8 cellular contexts compared by ENCODE assay signal in genomic region chr15:72155021-72155621, GRCh38. TPM values are rescaled to one million over a fixed set of nuclear protein-coding genes. Genes with fewer than 3 reads are reported as not detected.
DNase-seq lines count a peak whose midpoint lies in the region; ATAC-seq and TF ChIP-seq lines count a peak whose summit lies in the region.

No MANE protein-coding gene starts in this region.

- H3K9ac ChIP-seq in SK-N-SH, result no peak overlapping the region
- H3K9ac ChIP-seq in fibroblast of lung (ENCODE audit: insufficient read depth, low read length), result no peak overlapping the region

- in situ Hi-C loops in GM13977 (cut with MboI; ENCODE audit: low pct_unique_long_range_greater_than_20kb, low sequenced_read_pairs, unreplicated experiment), result no loop called here

- H3K36me3 Mint-ChIP-seq in activated CD4-positive, alpha-beta memory T cell treated with anti-CD3 and anti-CD28 coated beads, Interleukin-2, amount 10 ng/mL, durations not matched to agents 7 days and 5 days (ENCODE audit: low read depth), result no peaks in the 10 kb centered on the region
- H3K36me3 Mint-ChIP-seq in activated CD4-positive, alpha-beta memory T cell treated with anti-CD3 and anti-CD28 coated beads for 36 hours, result no peaks in the 10 kb centered on the region

- H3K79me2 ChIP-seq in SK-N-SH (ENCODE audit: insufficient read depth), result no peaks in the 10 kb centered on the region
- no peaks in the 10 kb centered on the region for H3K79me2 ChIP-seq in fibroblast of lung (ENCODE audit: control insufficient read depth, insufficient read depth, low read length)
- H3K79me2 ChIP-seq in osteoblast (ENCODE audit: insufficient read depth, low read length), result no peaks in the 10 kb centered on the region

- no peaks in the 10 kb centered on the region for H3F3A ChIP-seq in SK-N-SH (replicated peaks; ENCODE audit: insufficient read depth)

- TF ChIP-seq EP300 in SK-N-SH (IDR thresholded peaks at IDR 0.05; ENCODE audit: borderline replicate concordance in 1 of 2, low read depth in 1 of 2, low read length in 1 of 2), result no peak

- CTCF ChIA-PET in activated CD4-positive, alpha-beta memory T cell treated with anti-CD3 and anti-CD28 coated beads, Interleukin-2, amount 10 ng/mL, durations not matched to agents 7 days and 5 days (lab: Charles Lee), result interaction anchor here (1.0 to 3.0 kb wide), 5 partner anchors 12 to 412 kb away, joined by 4 to 36 read pairs (median 14); no protein-coding TSS in a partner anchor
- CTCF ChIA-PET in activated CD4-positive, alpha-beta memory T cell treated with anti-CD3 and anti-CD28 coated beads for 36 hours (lab: Charles Lee), result interaction anchor here (0.9 to 2.7 kb wide), 10 partner anchors 14 to 415 kb away, joined by 3 to 55 read pairs (median 8); no protein-coding TSS in a partner anchor
- CTCF ChIA-PET in SK-N-SH (lab: Yijun Ruan, JAX), result interaction anchor here (0.7 to 3.1 kb wide), 28 partner anchors 10 to 625 kb away, joined by 3 to 59 read pairs (median 6); partner anchors contain the start of gene NR2E3

- 0 out of 4 replicates have a peak overlapping the region, but pooled peaks of 1 of the 2 experiments have one; percentile 4 for H3K27ac ChIP-seq in SK-N-SH (ENCODE audit: low read depth in 2 of 2, low read length in 1 of 2)
- no peak overlapping the region for H3K27ac ChIP-seq in fibroblast of lung (ENCODE audit: insufficient read depth, low read length)
- H3K27ac ChIP-seq in osteoblast (ENCODE audit: low read depth, low read length), result no peak overlapping the region

- H3K4me1 Mint-ChIP-seq in activated CD4-positive, alpha-beta memory T cell treated with anti-CD3 and anti-CD28 coated beads, Interleukin-2, amount 10 ng/mL, durations not matched to agents 7 days and 5 days, result peaks cover 8% of the 10 kb centered on the region
- peaks cover 6% of the 10 kb centered on the region for H3K4me1 Mint-ChIP-seq in activated CD4-positive, alpha-beta memory T cell treated with anti-CD3 and anti-CD28 coated beads for 36 hours (ENCODE audit: low read depth)

- H3K9me3 Mint-ChIP-seq in activated CD4-positive, alpha-beta memory T cell treated with anti-CD3 and anti-CD28 coated beads, Interleukin-2, amount 10 ng/mL, durations not matched to agents 7 days and 5 days, result no peaks in the 10 kb centered on the region
- no peaks in the 10 kb centered on the region for H3K9me3 Mint-ChIP-seq in activated CD4-positive, alpha-beta memory T cell treated with anti-CD3 and anti-CD28 coated beads for 36 hours

- no peaks in the 10 kb centered on the region for H3K36me3 ChIP-seq in SK-N-SH (replicated peaks in 1 of 2; ENCODE audit: control insufficient read depth in 1 of 2, insufficient read depth in 2 of 2, low read length in 1 of 2)
- no peaks in the 10 kb centered on the region for H3K36me3 ChIP-seq in fibroblast of lung (ENCODE audit: control insufficient read depth, insufficient read depth, low read length)
- H3K36me3 ChIP-seq in osteoblast (ENCODE audit: insufficient read depth, low read length), result no peaks in the 10 kb centered on the region

- 44% methylated on average over 14 of the region's 14 CpGs for WGBS in SK-N-SH (ENCODE audit: low lambda C conversion rate)

- H3K4me3 Mint-ChIP-seq in activated CD4-positive, alpha-beta memory T cell treated with anti-CD3 and anti-CD28 coated beads, Interleukin-2, amount 10 ng/mL, durations not matched to agents 7 days and 5 days, result peak overlapping the region; percentile 61
- H3K4me3 Mint-ChIP-seq in activated CD4-positive, alpha-beta memory T cell treated with anti-CD3 and anti-CD28 coated beads for 36 hours, result no peak overlapping the region

- H3K4me1 ChIP-seq in SK-N-SH (ENCODE audit: control insufficient read depth in 1 of 2, insufficient read depth in 2 of 2, low read depth in 1 of 2, low read length in 1 of 2), result peaks cover 10% of the 10 kb centered on the region in 2 experiments; a peak in 1 of 4 replicates
- peaks cover 2% of the 10 kb centered on the region for H3K4me1 ChIP-seq in fibroblast of lung (ENCODE audit: control insufficient read depth, extremely low read depth, insufficient read depth, low read length)
- H3K4me1 ChIP-seq in osteoblast (ENCODE audit: insufficient read depth, low read length), result peaks cover 9% of the 10 kb centered on the region

- intact Hi-C loops in activated CD4-positive, alpha-beta memory T cell treated with anti-CD3 and anti-CD28 coated beads for 36 hours (cut with micrococcal nuclease), result no loop called here

- no peaks in the 10 kb centered on the region for H3K27me3 ChIP-seq in SK-N-SH (ENCODE audit: insufficient read depth)
- no peaks in the 10 kb centered on the region for H3K27me3 ChIP-seq in fibroblast of lung (ENCODE audit: control insufficient read depth, insufficient read depth, low read length)
- H3K27me3 ChIP-seq in osteoblast (ENCODE audit: insufficient read depth, low read length), result no peaks in the 10 kb centered on the region

- H3K4me3 ChIP-seq in SK-N-SH (ENCODE audit: low read depth in 2 of 2, low read length in 1 of 2), result peak overlapping the region; percentile 47 to 63; a peak in 3 of 4 replicates
- peak overlapping the region in 3 of 4 experiments; percentile 49 to 77 (median 60) for H3K4me3 ChIP-seq in fibroblast of lung (replicated peaks in 1 of 4; ENCODE audit: control extremely low read depth in 1 of 4, insufficient read depth in 1 of 4, low read depth in 3 of 4, low read length in 4 of 4)
- H3K4me3 ChIP-seq in osteoblast (ENCODE audit: insufficient read depth, low read length), result peak overlapping the region; percentile 78

- POLR2A ChIA-PET in activated CD4-positive, alpha-beta memory T cell treated with anti-CD3 and anti-CD28 coated beads, Interleukin-2, amount 10 ng/mL, durations not matched to agents 7 days and 5 days (lab: Charles Lee), result no interaction called here
- POLR2A ChIA-PET in activated CD4-positive, alpha-beta memory T cell treated with anti-CD3 and anti-CD28 coated beads for 36 hours (lab: Charles Lee), result no interaction called here
- POLR2A ChIA-PET in SK-N-SH (lab: Yijun Ruan, JAX), result no interaction called here

- H3K9me2 ChIP-seq in SK-N-SH, result no peaks in the 10 kb centered on the region

- H3K9me3 ChIP-seq in SK-N-SH (no peaks in the 10 kb centered on the region), fibroblast of lung (ENCODE audit: control insufficient read depth, insufficient read depth, low read depth, low read length) (no peaks in the 10 kb centered on the region), osteoblast (ENCODE audit: low read depth, low read length) (no peaks in the 10 kb centered on the region)

- H4K20me1 ChIP-seq in SK-N-SH (ENCODE audit: insufficient read depth) (no peaks in the 10 kb centered on the region), fibroblast of lung (ENCODE audit: control insufficient read depth, extremely low read depth, insufficient read depth, low read length) (no peaks in the 10 kb centered on the region), osteoblast (ENCODE audit: insufficient read depth, low read length) (no peaks in the 10 kb centered on the region)

- peak overlapping the region; percentile 95 for H3K4me2 ChIP-seq in SK-N-SH
- H3K4me2 ChIP-seq in fibroblast of lung (ENCODE audit: extremely low read depth, insufficient read depth, low read length), result peak overlapping the region; percentile 86
- H3K4me2 ChIP-seq in osteoblast (ENCODE audit: insufficient read depth, low read length), result peak overlapping the region; percentile 83

- TF ChIP-seq CTCF in SK-N-SH (IDR thresholded peaks at IDR 0.05) (no peak), fibroblast of lung (conservative IDR thresholded peaks at IDR 0.05 in 1 of 2, IDR thresholded peaks at IDR 0.05 in 1 of 2; ENCODE audit: low read depth in 1 of 2, low read length in 2 of 2) (no peak), osteoblast (IDR thresholded peaks at IDR 0.05; ENCODE audit: extremely low read depth, low read depth, low read length) (no peak), GM13977 (IDR thresholded peaks at IDR 0.05; ENCODE audit: extremely low read depth, insufficient read depth, missing control alignments) (no peak)

- no peak overlapping the region for H3K27ac Mint-ChIP-seq in activated CD4-positive, alpha-beta memory T cell treated with anti-CD3 and anti-CD28 coated beads, Interleukin-2, amount 10 ng/mL, durations not matched to agents 7 days and 5 days
- no peak overlapping the region for H3K27ac Mint-ChIP-seq in activated CD4-positive, alpha-beta memory T cell treated with anti-CD3 and anti-CD28 coated beads for 36 hours

- no peak for ATAC-seq in GM21528 (IDR thresholded peaks at IDR 0.05; ENCODE audit: low FRiP score, unreplicated experiment)
- ATAC-seq in GM21825 (IDR thresholded peaks at IDR 0.05; ENCODE audit: unreplicated experiment), result no peak

- H3K27me3 Mint-ChIP-seq in activated CD4-positive, alpha-beta memory T cell treated with anti-CD3 and anti-CD28 coated beads, Interleukin-2, amount 10 ng/mL, durations not matched to agents 7 days and 5 days, result peaks cover 4% of the 10 kb centered on the region
- no peaks in the 10 kb centered on the region for H3K27me3 Mint-ChIP-seq in activated CD4-positive, alpha-beta memory T cell treated with anti-CD3 and anti-CD28 coated beads for 36 hours

- DNase-seq in activated CD4-positive, alpha-beta memory T cell treated with anti-CD3 and anti-CD28 coated beads, Interleukin-2, amount 10 ng/mL, durations not matched to agents 7 days and 5 days, result no peak
- DNase-seq in activated CD4-positive, alpha-beta memory T cell treated with anti-CD3 and anti-CD28 coated beads for 36 hours, result no peak
- DNase-seq in SK-N-SH, result peak; percentile 45
- peak in 1 of 2 donors; percentile 42 for DNase-seq in fibroblast of lung (ENCODE audit: low read depth in 2 of 2)
- DNase-seq in osteoblast (ENCODE audit: insufficient read length, low spot score, missing footprints), result peak; percentile 36
- DNase-seq in GM13977 (ENCODE audit: low spot score), result no peak

- H2AFZ ChIP-seq in SK-N-SH (ENCODE audit: low read depth) (peak overlapping the region; percentile 95), fibroblast of lung (ENCODE audit: low read length) (peak overlapping the region; percentile 90), osteoblast (ENCODE audit: low read length) (peak overlapping the region; percentile 95)

- TF ChIP-seq RAD21 in SK-N-SH (IDR thresholded peaks at IDR 0.05; ENCODE audit: low read length), result no peak

RNA-seq across cellular contexts. Expression of gene SENP8, which starts 36.9 kb away (rescaled TPM):
- 1 to 10 TPM in 1 of 2 experiments, under 1 TPM in 1; 0.73 to 1.4 TPM for total RNA-seq in activated CD4-positive, alpha-beta memory T cell treated with anti-CD3 and anti-CD28 coated beads, Interleukin-2, amount 10 ng/mL, durations not matched to agents 7 days and 5 days
- total RNA-seq in activated CD4-positive, alpha-beta memory T cell treated with anti-CD3 and anti-CD28 coated beads for 36 hours, result 1 to 10 TPM; 2.5 TPM
- polyA plus RNA-seq in SK-N-SH (2012; rRNA removed), result 1.4 and 1.7 TPM in 2 replicates
- 1.7 TPM in 2 replicates for polyA plus RNA-seq in SK-N-SH (2012; cell fraction: cytosol; rRNA removed)
- 0.67 and 2.2 TPM in 2 replicates for polyA plus RNA-seq in SK-N-SH (2012; cell fraction: nucleus; rRNA removed)
- 2.6 and 3.0 TPM in 2 replicates for total RNA-seq in fibroblast of lung
- polyA plus RNA-seq in fibroblast of lung, result 3.0 and 3.5 TPM in 2 replicates
- polyA plus RNA-seq in fibroblast of lung (2012), result 2.3 and 2.6 TPM in 2 replicates
- polyA minus RNA-seq in fibroblast of lung (ENCODE audit: low replicate concordance), result 1.6 and 13.6 TPM in 2 replicates
- total RNA-seq in osteoblast, result 2.4 and 2.5 TPM in 2 replicates

RNA-seq across cellular contexts. Expression of gene MYO9A, which starts 37.2 kb away (rescaled TPM):
- 10 to 100 TPM; 18.6 to 22.2 TPM for total RNA-seq in activated CD4-positive, alpha-beta memory T cell treated with anti-CD3 and anti-CD28 coated beads, Interleukin-2, amount 10 ng/mL, durations not matched to agents 7 days and 5 days
- 10 to 100 TPM; 18.3 to 20.2 TPM for total RNA-seq in activated CD4-positive, alpha-beta memory T cell treated with anti-CD3 and anti-CD28 coated beads for 36 hours
- polyA plus RNA-seq in SK-N-SH (2012; rRNA removed) (4.1 and 5.2 TPM in 2 replicates), fibroblast of lung (11.5 and 12.8 TPM in 2 replicates)
- polyA plus RNA-seq in SK-N-SH (2012; cell fraction: cytosol; rRNA removed), result 4.1 and 4.7 TPM in 2 replicates
- 11.4 and 14.0 TPM in 2 replicates for polyA plus RNA-seq in SK-N-SH (2012; cell fraction: nucleus; rRNA removed)
- total RNA-seq in fibroblast of lung (34.7 and 48.6 TPM in 2 replicates), osteoblast (59.0 and 60.1 TPM in 2 replicates)
- polyA plus RNA-seq in fibroblast of lung (2012), result 7.6 and 10.3 TPM in 2 replicates
- 46.5 and 117 TPM in 2 replicates for polyA minus RNA-seq in fibroblast of lung (ENCODE audit: low replicate concordance)

RNA-seq across cellular contexts. Expression of gene GRAMD2A, which starts 42.5 kb away (rescaled TPM):
- not detected for total RNA-seq in activated CD4-positive, alpha-beta memory T cell treated with anti-CD3 and anti-CD28 coated beads, Interleukin-2, amount 10 ng/mL, durations not matched to agents 7 days and 5 days
- total RNA-seq in activated CD4-positive, alpha-beta memory T cell treated with anti-CD3 and anti-CD28 coated beads for 36 hours, result not detected
- 0.06 and 0.10 TPM in 2 replicates for polyA plus RNA-seq in SK-N-SH (2012; rRNA removed)
- polyA plus RNA-seq in SK-N-SH (2012; cell fraction: cytosol; rRNA removed), result 0.05 and 0.17 TPM in 2 replicates
- 0.06 and 0.07 TPM in 2 replicates for polyA plus RNA-seq in SK-N-SH (2012; cell fraction: nucleus; rRNA removed)
- total RNA-seq in fibroblast of lung, result 0.77 and 0.83 TPM in 2 replicates
- 0.09 and 0.15 TPM in 2 replicates for polyA plus RNA-seq in fibroblast of lung
- polyA plus RNA-seq in fibroblast of lung (2012), result 0.16 TPM in 1 of 2 replicates, not detected in the other
- polyA minus RNA-seq in fibroblast of lung (ENCODE audit: low replicate concordance), result not detected in 2 replicates
- total RNA-seq in osteoblast, result not detected in 2 replicates

Comparison
In these comparisons a context has a peak if more than half of its experiments do, and no peak if none do; other contexts are left out.
1. DNase-seq: peak in SK-N-SH (single experiment) and osteoblast (single experiment); none in activated CD4-positive, alpha-beta memory T cell treated with anti-CD3 and anti-CD28 coated beads, Interleukin-2, amount 10 ng/mL, durations not matched to agents 7 days and 5 days (single experiment), activated CD4-positive, alpha-beta memory T cell treated with anti-CD3 and anti-CD28 coated beads for 36 hours (single experiment) and GM13977 (single experiment).
2. Peak in every context shown above with its lines, with median percentiles within 50 percentile points of each other: H2AFZ ChIP-seq, H3K4me2 ChIP-seq and H3K4me3 ChIP-seq.